Comparison of ENCODE assay signal across 8 cellular contexts in the genomic region with DNA sequence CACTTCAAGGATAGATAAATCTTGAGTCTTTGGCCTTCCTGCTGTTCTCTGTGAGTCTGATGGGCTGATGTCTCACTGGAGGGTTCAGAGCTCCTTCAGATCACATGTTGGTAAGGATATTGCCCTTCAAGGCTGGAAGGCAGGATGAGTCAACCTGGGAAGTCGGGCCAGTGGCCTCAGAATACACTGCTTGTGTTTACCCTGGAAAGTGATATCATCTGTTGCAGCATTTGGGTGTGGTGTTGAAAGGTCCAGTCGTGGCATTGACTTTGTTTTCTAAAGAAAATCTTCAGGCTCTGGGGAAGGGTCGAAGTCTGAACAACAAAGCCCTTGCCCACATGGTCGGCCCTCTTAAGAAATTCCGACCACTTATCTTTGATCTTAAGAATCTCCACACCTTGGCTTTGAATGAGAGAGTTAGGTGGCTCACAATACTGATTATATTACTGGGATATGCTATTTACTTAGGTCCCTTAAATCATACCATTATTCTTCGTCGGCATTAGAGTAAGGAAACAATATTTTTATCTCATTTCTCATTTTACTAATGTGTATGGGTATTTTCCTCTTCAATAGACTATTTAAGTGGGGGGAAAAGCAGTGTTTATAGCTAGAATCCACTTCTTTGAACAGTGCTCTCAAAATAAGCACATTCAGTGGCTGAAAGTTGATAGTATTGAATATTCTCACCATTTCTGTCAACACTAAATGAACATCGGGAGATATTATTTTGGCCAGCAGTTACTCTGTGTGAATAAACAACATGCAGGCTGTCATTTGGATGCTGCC.
A peak's percentile ranks its signal among the peaks of the same experiment; 100 is the strongest.
DNase-seq lines count a peak whose midpoint lies in the region; ATAC-seq and TF ChIP-seq lines count a peak whose summit lies in the region.
"Had no signal": no experiment of that assay in that cellular context is flagged by ENCODE, and none has a peak within 500 bp of the region (broad histone marks: within the 10 kb centered on the region; RNA-seq: fewer than 3 reads in every experiment).

No MANE protein-coding gene starts in this region.

- peak overlapping the region; percentile 97 for H3K27ac Mint-ChIP-seq in HFFc6
- H3K27ac Mint-ChIP-seq: activated naive CD4-positive, alpha-beta T cell treated with anti-CD3 and anti-CD28 coated beads for 36 hours had no signal

- 66 to 75% methylated on average over 8 of the region's 8 CpGs for WGBS in tibial nerve, 2 donors

- no peaks in the 10 kb centered on the region for H3K27me3 Mint-ChIP-seq in HFFc6 (ENCODE audit: insufficient read depth)

- H3K4me3 Mint-ChIP-seq in HFFc6: peak overlapping the region; percentile 75
- H3K4me3 Mint-ChIP-seq: activated naive CD4-positive, alpha-beta T cell treated with anti-CD3 and anti-CD28 coated beads for 36 hours had no signal

- TF ChIP-seq CTCF in HFFc6 (IDR thresholded peaks at IDR 0.05): no peak
- TF ChIP-seq CTCF in tibial nerve (IDR thresholded peaks at IDR 0.05): no peak

- DNase-seq in HFFc6 (peak; percentile 92), amniotic epithelial cell (ENCODE audit: low read depth) (peak; percentile 98), iris pigment epithelial cell (ENCODE audit: low read depth) (peak; percentile 97), tibial nerve (ENCODE audit: low spot score in 2 of 2) (peak; percentile 40 to 59), posterior cingulate gyrus (no peak)
- DNase-seq: activated naive CD4-positive, alpha-beta T cell treated with anti-CD3 and anti-CD28 coated beads for 36 hours had no signal

- peak in 1 of 2 donors; percentile 78 for TF ChIP-seq EP300 in tibial nerve (IDR thresholded peaks at IDR 0.05)

- TF ChIP-seq POLR2A in tibial nerve (IDR thresholded peaks at IDR 0.05): no peak

- peak overlapping the region in 2 of 4 donors; percentile 23 to 76 for H3K27ac ChIP-seq in tibial nerve

- H3K9me3 Mint-ChIP-seq in HFFc6: peaks cover 16% of the 10 kb centered on the region; the same call in 1 of the 2 replicates

- peaks cover 73% of the 10 kb centered on the region for H3K4me1 Mint-ChIP-seq in HFFc6 (ENCODE audit: low read depth)

- H3K27me3 ChIP-seq in tibial nerve: no peaks in the 10 kb centered on the region

- no peaks in the 10 kb centered on the region for H3K36me3 ChIP-seq in tibial nerve

- H3K4me1 ChIP-seq in tibial nerve: peaks cover 0 to 23% (median 7%) of the 10 kb centered on the region in 4 donors

- peaks cover 0 to 16% (median 0%) of the 10 kb centered on the region in 4 donors for H3K9me3 ChIP-seq in tibial nerve

- intact Hi-C loops in posterior cingulate gyrus (cut with DNase I): no loop called here

- H3K4me3 ChIP-seq in tibial nerve: no peak overlapping the region

- H3K36me3 Mint-ChIP-seq in HFFc6 (ENCODE audit: low read depth): peaks cover 34% of the 10 kb centered on the region

- ATAC-seq in GM21717 (IDR thresholded peaks at IDR 0.05; ENCODE audit: unreplicated experiment) (no peak), GM21737 (IDR thresholded peaks at IDR 0.05; ENCODE audit: unreplicated experiment) (no peak)

Comparison
In these comparisons a context has a peak if more than half of its experiments do, and no peak if none do; other contexts are left out.
1. DNase-seq: peak in HFFc6 (single experiment), amniotic epithelial cell (single experiment), iris pigment epithelial cell (single experiment) and tibial nerve (2 of 2); none in posterior cingulate gyrus (0 of 10).